In the genomic region with DNA sequence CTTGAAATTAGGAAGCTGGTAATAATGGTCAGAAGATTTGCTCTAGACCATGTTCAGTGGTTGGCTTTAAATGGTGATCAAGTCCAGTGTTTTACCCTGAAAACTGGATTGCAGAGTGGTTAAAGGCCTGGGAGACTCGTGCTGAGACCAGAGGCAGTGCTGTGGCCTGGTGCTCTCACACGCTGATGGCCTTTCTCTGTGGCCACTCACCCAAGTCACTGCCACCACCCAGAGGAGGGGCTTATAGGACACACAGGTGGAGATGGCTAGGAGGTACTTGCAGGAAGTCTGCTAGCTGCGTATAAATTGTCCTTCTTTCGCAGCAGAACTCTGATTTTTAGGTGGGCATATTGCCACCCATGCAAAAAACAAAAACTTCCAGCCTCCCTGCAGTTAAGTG, we compare ENCODE assay signal across 32 cellular contexts. TPM values are rescaled to one million over a fixed set of nuclear protein-coding genes. Genes with fewer than 3 reads are reported as not detected.
"Had no signal": no experiment of that assay in that cellular context is flagged by ENCODE, and none has a peak within 500 bp of the region (broad histone marks: within the 10 kb centered on the region; RNA-seq: fewer than 3 reads in every experiment).

No MANE protein-coding gene starts in this region.

- H3K9me3 ChIP-seq: ascending aorta, colonic mucosa, gastrocnemius medialis, left ventricle myocardium inferior, mucosa of descending colon, right lobe of liver, tibial artery had no signal

- H3K4me3 ChIP-seq: ascending aorta, cardiac muscle cell, colonic mucosa, gastrocnemius medialis, left ventricle myocardium inferior, lung, mucosa of descending colon, right lobe of liver, skin epidermis, tibial artery had no signal

- H3K9me3 Mint-ChIP-seq: activated CD8-positive, alpha-beta T cell treated with anti-CD3 and anti-CD28 coated beads for 36 hours; activated naive CD8-positive, alpha-beta T cell treated with anti-CD3 and anti-CD28 coated beads, Interleukin-2, amount 10 ng/mL, durations not matched to agents 7 days and 5 days; brain; natural killer cell treated with Interleukin-12 subunit alpha and Interleukin-12 subunit beta and Interleukin-15 and Interleukin-18, amount 100 ng/mL, for 72 hours; stimulated activated effector memory CD8-positive, alpha-beta T cell treated with anti-CD3 and anti-CD28 coated beads, Interleukin-12 subunit alpha, Interleukin-12 subunit beta, amount 100 ng/mL, for 72 hours; stimulated activated naive CD8-positive, alpha-beta T cell treated with anti-CD3 and anti-CD28 coated beads, Interleukin-15, amount 100 ng/mL, for 72 hours had no signal

- H3K36me3 Mint-ChIP-seq: brain; natural killer cell treated with Interleukin-12 subunit alpha and Interleukin-12 subunit beta and Interleukin-15 and Interleukin-18, amount 100 ng/mL, for 72 hours; stimulated activated effector memory CD8-positive, alpha-beta T cell treated with anti-CD3 and anti-CD28 coated beads, Interleukin-12 subunit alpha, Interleukin-12 subunit beta, amount 100 ng/mL, for 72 hours had no signal

- ATAC-seq: activated CD8-positive, alpha-beta T cell treated with anti-CD3 and anti-CD28 coated beads for 36 hours; gastrocnemius medialis; mucosa of descending colon; natural killer cell treated with Interleukin-12 subunit alpha and Interleukin-12 subunit beta and Interleukin-15 and Interleukin-18, amount 100 ng/mL, for 72 hours; right lobe of liver; stimulated activated effector memory CD8-positive, alpha-beta T cell treated with anti-CD3 and anti-CD28 coated beads, Interleukin-12 subunit alpha, Interleukin-12 subunit beta, amount 100 ng/mL, for 72 hours; stimulated activated naive CD8-positive, alpha-beta T cell treated with anti-CD3 and anti-CD28 coated beads, Interleukin-15, amount 100 ng/mL, for 72 hours had no signal

- DNase-seq: activated CD4-positive, alpha-beta T cell treated with anti-CD3 and anti-CD28 coated beads for 48 hours; activated CD4-positive, CD25-positive, alpha-beta regulatory T cell; activated CD8-positive, alpha-beta T cell treated with anti-CD3 and anti-CD28 coated beads for 36 hours; activated naive CD8-positive, alpha-beta T cell treated with anti-CD3 and anti-CD28 coated beads, Interleukin-2, amount 10 ng/mL, durations not matched to agents 7 days and 5 days; activated T-cell treated with anti-CD3 and anti-CD28 coated beads, Interleukin-2, amount 50 U/mL, for 1 hour; cerebellar nuclear complex; colonic mucosa; effector memory CD4-positive, alpha-beta T cell; erythroblast; gastrocnemius medialis; glutamatergic neuron; left ventricle myocardium inferior; mesendoderm; mucosa of descending colon; posterior cingulate gyrus; stimulated activated CD4-positive, alpha-beta T cell treated with anti-CD3 and anti-CD28 coated beads, Interleukin-4, amount 100 ng/mL, for 24 hours; stimulated activated naive CD8-positive, alpha-beta T cell treated with anti-CD3 and anti-CD28 coated beads, Interleukin-15, amount 100 ng/mL, for 72 hours; T-helper 1 cell had no signal

- H3K4me3 Mint-ChIP-seq: activated CD8-positive, alpha-beta T cell treated with anti-CD3 and anti-CD28 coated beads for 36 hours; activated naive CD8-positive, alpha-beta T cell treated with anti-CD3 and anti-CD28 coated beads, Interleukin-2, amount 10 ng/mL, durations not matched to agents 7 days and 5 days; natural killer cell treated with Interleukin-12 subunit alpha and Interleukin-12 subunit beta and Interleukin-15 and Interleukin-18, amount 100 ng/mL, for 72 hours; stimulated activated effector memory CD8-positive, alpha-beta T cell treated with anti-CD3 and anti-CD28 coated beads, Interleukin-12 subunit alpha, Interleukin-12 subunit beta, amount 100 ng/mL, for 72 hours; stimulated activated naive CD8-positive, alpha-beta T cell treated with anti-CD3 and anti-CD28 coated beads, Interleukin-15, amount 100 ng/mL, for 72 hours had no signal

- H3K27me3 ChIP-seq: ascending aorta, cardiac muscle cell, colonic mucosa, gastrocnemius medialis, right lobe of liver, tibial artery had no signal

- H3K27ac ChIP-seq: ascending aorta, cardiac muscle cell, colonic mucosa, gastrocnemius medialis, left ventricle myocardium inferior, right lobe of liver, skin epidermis, tibial artery had no signal

- H3K4me1 ChIP-seq: ascending aorta, colonic mucosa, gastrocnemius medialis, right lobe of liver, tibial artery had no signal

- H3K36me3 ChIP-seq: ascending aorta, cardiac muscle cell, colonic mucosa, gastrocnemius medialis, left ventricle myocardium inferior, right lobe of liver, tibial artery had no signal

- H3K4me1 Mint-ChIP-seq: brain had no signal

- H3K27ac Mint-ChIP-seq: activated CD8-positive, alpha-beta T cell treated with anti-CD3 and anti-CD28 coated beads for 36 hours; activated naive CD8-positive, alpha-beta T cell treated with anti-CD3 and anti-CD28 coated beads, Interleukin-2, amount 10 ng/mL, durations not matched to agents 7 days and 5 days; brain; natural killer cell treated with Interleukin-12 subunit alpha and Interleukin-12 subunit beta and Interleukin-15 and Interleukin-18, amount 100 ng/mL, for 72 hours; stimulated activated effector memory CD8-positive, alpha-beta T cell treated with anti-CD3 and anti-CD28 coated beads, Interleukin-12 subunit alpha, Interleukin-12 subunit beta, amount 100 ng/mL, for 72 hours; stimulated activated naive CD8-positive, alpha-beta T cell treated with anti-CD3 and anti-CD28 coated beads, Interleukin-15, amount 100 ng/mL, for 72 hours had no signal

- FAIRE-seq: islet of Langerhans had no signal

RNA-seq across cellular contexts. Expression of gene PLA2G4E, which starts 42.3 kb away (rescaled TPM):
- total RNA-seq: activated CD8-positive, alpha-beta T cell treated with anti-CD3 and anti-CD28 coated beads for 36 hours; activated naive CD8-positive, alpha-beta T cell treated with anti-CD3 and anti-CD28 coated beads, Interleukin-2, amount 10 ng/mL, durations not matched to agents 7 days and 5 days; ascending aorta; dermis microvascular lymphatic vessel endothelial cell; gastrocnemius medialis; left ventricle myocardium inferior; myocyte; natural killer cell treated with Interleukin-12 subunit alpha and Interleukin-12 subunit beta and Interleukin-15 and Interleukin-18, amount 100 ng/mL, for 72 hours; osteoblast; right lobe of liver; urinary bladder had no signal
- polyA plus RNA-seq: cardiac muscle cell had no signal
